ENCODE assay signal across 1 cellular context in genomic region chr15:64146885-64147681, GRCh38.
TF ChIP-seq lines count a peak whose summit lies in the region.

No MANE protein-coding gene starts in this region.

TF ChIP-seq in HepG2, 621 proteins besides CTCF, POLR2A, EP300 and RAD21 (continued from another document and continues in another):
- TF ChIP-seq FIP1L1 (IDR thresholded peaks at IDR 0.05; ENCODE audit: borderline replicate concordance, insufficient read depth, low read depth, low read length), result no peak
- peak; percentile 65; the same call in 1 of the 2 replicates for TF ChIP-seq THRA (CRISPR knock-in tag; IDR thresholded peaks at IDR 0.05; ENCODE audit: borderline replicate concordance)
- no peak for TF ChIP-seq SETDB1 (CRISPR knock-in tag; IDR thresholded peaks at IDR 0.05; ENCODE audit: borderline replicate concordance)
- no peak for TF ChIP-seq ZNF446 (CRISPR knock-in tag; IDR thresholded peaks at IDR 0.05)
- no peak for TF ChIP-seq KMT2A (CRISPR knock-in tag; IDR thresholded peaks at IDR 0.05)
- TF ChIP-seq ZNF816 (CRISPR knock-in tag; IDR thresholded peaks at IDR 0.05; ENCODE audit: borderline replicate concordance), result no peak
- no peak for TF ChIP-seq ZBTB2 (CRISPR knock-in tag; IDR thresholded peaks at IDR 0.05; ENCODE audit: low read depth)
- no peak for TF ChIP-seq ZBTB14 (CRISPR knock-in tag; IDR thresholded peaks at IDR 0.05)
- TF ChIP-seq CBX5 (CRISPR knock-in tag; IDR thresholded peaks at IDR 0.05; ENCODE audit: borderline replicate concordance), result 0 out of 2 replicates have a peak, but pooled peaks have one; percentile 28
- peak; percentile 56; the same call in 1 of the 2 replicates for TF ChIP-seq TFE3 (CRISPR knock-in tag; IDR thresholded peaks at IDR 0.05)
- TF ChIP-seq ZNF776 (CRISPR knock-in tag; IDR thresholded peaks at IDR 0.05), result no peak; the same call in 1 of the 2 replicates
- TF ChIP-seq MYNN (CRISPR knock-in tag; IDR thresholded peaks at IDR 0.05; ENCODE audit: low read depth), result no peak
- no peak for TF ChIP-seq TGIF2 (CRISPR knock-in tag; IDR thresholded peaks at IDR 0.05)
- no peak for TF ChIP-seq DBP (CRISPR knock-in tag; IDR thresholded peaks at IDR 0.05; ENCODE audit: not compliant biosample characterization)
- no peak for TF ChIP-seq SATB2 (CRISPR knock-in tag; IDR thresholded peaks at IDR 0.05)
- TF ChIP-seq TMF1 (CRISPR knock-in tag; IDR thresholded peaks at IDR 0.05; ENCODE audit: low read depth), result no peak
- TF ChIP-seq ZNF282 (IDR thresholded peaks at IDR 0.05; ENCODE audit: partially characterized antibody), result no peak
- no peak for TF ChIP-seq ZNF784 (CRISPR knock-in tag; IDR thresholded peaks at IDR 0.05; ENCODE audit: borderline replicate concordance)
- no peak for TF ChIP-seq KAT2B (IDR thresholded peaks at IDR 0.05; ENCODE audit: borderline replicate concordance, low read depth, low read length)
- no peak for TF ChIP-seq ZNF841 (CRISPR knock-in tag; IDR thresholded peaks at IDR 0.05; ENCODE audit: borderline replicate concordance)
- TF ChIP-seq CENPX (CRISPR knock-in tag; IDR thresholded peaks at IDR 0.05), result no peak
- no peak for TF ChIP-seq ZC3H4 (CRISPR knock-in tag; IDR thresholded peaks at IDR 0.05; ENCODE audit: borderline replicate concordance)
- TF ChIP-seq HOMEZ (CRISPR knock-in tag; IDR thresholded peaks at IDR 0.05; ENCODE audit: low read depth), result no peak
- no peak for TF ChIP-seq ZFP62 (CRISPR knock-in tag; IDR thresholded peaks at IDR 0.05)
- TF ChIP-seq NFKBIZ (CRISPR knock-in tag; IDR thresholded peaks at IDR 0.05), result no peak
- TF ChIP-seq RAD51 (IDR thresholded peaks at IDR 0.05; ENCODE audit: borderline replicate concordance), result no peak
- no peak for TF ChIP-seq NFIB (CRISPR knock-in tag; IDR thresholded peaks at IDR 0.05; ENCODE audit: borderline replicate concordance)
- TF ChIP-seq ZGPAT (CRISPR knock-in tag; IDR thresholded peaks at IDR 0.05), result peak; percentile 68; the same call in 1 of the 2 replicates
- no peak for TF ChIP-seq NR2F2 (IDR thresholded peaks at IDR 0.05; ENCODE audit: borderline replicate concordance, low read depth)
- TF ChIP-seq ZNF629 (CRISPR knock-in tag; conservative IDR thresholded peaks at IDR 0.05), result no peak
- TF ChIP-seq ZNF772 (CRISPR knock-in tag; IDR thresholded peaks at IDR 0.05), result no peak; the same call in 1 of the 2 replicates
- no peak for TF ChIP-seq HINFP (CRISPR knock-in tag; IDR thresholded peaks at IDR 0.05; ENCODE audit: low read depth)
- no peak for TF ChIP-seq GATA4 (IDR thresholded peaks at IDR 0.05; ENCODE audit: borderline replicate concordance, low read depth)
- TF ChIP-seq ATF3 (CRISPR knock-in tag; IDR thresholded peaks at IDR 0.05), result no peak
- TF ChIP-seq SRF (IDR thresholded peaks at IDR 0.05; ENCODE audit: low read depth, low read length), result no peak
- TF ChIP-seq PAF1 (CRISPR knock-in tag; IDR thresholded peaks at IDR 0.05), result no peak
- TF ChIP-seq ZNF800 (CRISPR knock-in tag; IDR thresholded peaks at IDR 0.05), result no peak
- TF ChIP-seq ATF4 (CRISPR knock-in tag; IDR thresholded peaks at IDR 0.05), result no peak
- TF ChIP-seq ZNF138 (CRISPR knock-in tag; IDR thresholded peaks at IDR 0.05; ENCODE audit: low read depth), result no peak
- peak; percentile 48; the same call in 1 of the 2 replicates for TF ChIP-seq ARID4A (CRISPR knock-in tag; IDR thresholded peaks at IDR 0.05; ENCODE audit: borderline replicate concordance)
- TF ChIP-seq GTF3A (CRISPR knock-in tag; conservative IDR thresholded peaks at IDR 0.05), result no peak
- peak; percentile 48; the same call in 1 of the 2 replicates for TF ChIP-seq THAP11 (CRISPR knock-in tag; IDR thresholded peaks at IDR 0.05)
